ENCODE assay signal across 23 cellular contexts in genomic region chr5:17714186-17714585, GRCh38.
"Had no signal": no experiment of that assay in that cellular context is flagged by ENCODE, and none has a peak within 500 bp of the region (broad histone marks: within the 10 kb centered on the region; RNA-seq: fewer than 3 reads in every experiment).

No MANE protein-coding gene starts in this region.

- H3K27ac ChIP-seq: colonic mucosa, epithelial cell of prostate, esophagus squamous epithelium, gastrocnemius medialis, heart right ventricle, left lung, lower lobe of right lung had no signal

- H3K9me3 ChIP-seq: colonic mucosa, esophagus squamous epithelium, gastrocnemius medialis, lower lobe of right lung had no signal

- H3K36me3 ChIP-seq: colonic mucosa, esophagus squamous epithelium, gastrocnemius medialis, heart right ventricle, left lung, lower lobe of right lung had no signal

- ATAC-seq: effector memory CD8-positive, alpha-beta T cell; esophagus mucosa; gastrocnemius medialis; heart right ventricle; left cardiac atrium; left lung; left ventricle myocardium superior; lower lobe of right lung; mucosa of descending colon had no signal

- H3K4me1 ChIP-seq: colonic mucosa, esophagus squamous epithelium, gastrocnemius medialis, heart right ventricle, left lung, lower lobe of right lung had no signal

- H3K4me3 ChIP-seq: colonic mucosa, esophagus squamous epithelium, gastrocnemius medialis, heart right ventricle, left lung, lower lobe of right lung, mucosa of descending colon had no signal

- H3K27me3 ChIP-seq: colonic mucosa, esophagus squamous epithelium, gastrocnemius medialis, heart right ventricle, left lung had no signal

- DNase-seq: colonic mucosa; cortex of kidney; effector CD8-positive, alpha-beta T cell; effector memory CD8-positive, alpha-beta T cell; endodermal cell; erythroblast; esophagus squamous epithelium; foreskin fibroblast; foreskin melanocyte; gastrocnemius medialis; glutamatergic neuron; head of caudate nucleus; heart right ventricle; hippocampal formation; left cardiac atrium; left ventricle myocardium superior; lower lobe of right lung; mesenchymal stem cell; mucosa of descending colon; naive B cell had no signal
